1 cellular context compared by ENCODE assay signal in genomic region chr20:31496761-31497295, GRCh38.
TF ChIP-seq lines count a peak whose summit lies in the region.

No MANE protein-coding gene starts in this region.

TF ChIP-seq in HEK293, 187 proteins besides CTCF, POLR2A, EP300 and RAD21 (continued from another document):
- TF ChIP-seq HIC1 (tag by site-specific recombination; IDR thresholded peaks at IDR 0.05) (0 out of 2 replicates have a peak, but pooled peaks have one; percentile 24), ZBTB17 (tag by site-specific recombination; IDR thresholded peaks at IDR 0.05) (peak; percentile 100), ZNF548 (tag by site-specific recombination; IDR thresholded peaks at IDR 0.05) (no peak), ZNF510 (tag by site-specific recombination; IDR thresholded peaks at IDR 0.05; ENCODE audit: insufficient replicate concordance) (no peak), ZBTB49 (tag by site-specific recombination; IDR thresholded peaks at IDR 0.05; ENCODE audit: low read depth) (no peak), GFI1B (tag by site-specific recombination; IDR thresholded peaks at IDR 0.05) (no peak), ZNF658 (tag by site-specific recombination; IDR thresholded peaks at IDR 0.05) (no peak), ZNF366 (tag by site-specific recombination; conservative IDR thresholded peaks at IDR 0.05) (0 out of 2 replicates have a peak, but pooled peaks have one; percentile 11), ZNF138 (tag by site-specific recombination; IDR thresholded peaks at IDR 0.05; ENCODE audit: borderline replicate concordance) (no peak), GLIS1 (tag by site-specific recombination; IDR thresholded peaks at IDR 0.05) (peak; percentile 17; the same call in 1 of the 2 replicates), KLF16 (tag by site-specific recombination; IDR thresholded peaks at IDR 0.05) (no peak)
- TF ChIP-seq, protein P1, sequence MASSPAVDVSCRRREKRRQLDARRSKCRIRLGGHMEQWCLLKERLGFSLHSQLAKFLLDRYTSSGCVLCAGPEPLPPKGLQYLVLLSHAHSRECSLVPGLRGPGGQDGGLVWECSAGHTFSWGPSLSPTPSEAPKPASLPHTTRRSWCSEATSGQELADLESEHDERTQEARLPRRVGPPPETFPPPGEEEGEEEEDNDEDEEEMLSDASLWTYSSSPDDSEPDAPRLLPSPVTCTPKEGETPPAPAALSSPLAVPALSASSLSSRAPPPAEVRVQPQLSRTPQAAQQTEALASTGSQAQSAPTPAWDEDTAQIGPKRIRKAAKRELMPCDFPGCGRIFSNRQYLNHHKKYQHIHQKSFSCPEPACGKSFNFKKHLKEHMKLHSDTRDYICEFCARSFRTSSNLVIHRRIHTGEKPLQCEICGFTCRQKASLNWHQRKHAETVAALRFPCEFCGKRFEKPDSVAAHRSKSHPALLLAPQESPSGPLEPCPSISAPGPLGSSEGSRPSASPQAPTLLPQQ (tag by site-specific recombination; IDR thresholded peaks at IDR 0.05), result no peak
- TF ChIP-seq, protein P2, sequence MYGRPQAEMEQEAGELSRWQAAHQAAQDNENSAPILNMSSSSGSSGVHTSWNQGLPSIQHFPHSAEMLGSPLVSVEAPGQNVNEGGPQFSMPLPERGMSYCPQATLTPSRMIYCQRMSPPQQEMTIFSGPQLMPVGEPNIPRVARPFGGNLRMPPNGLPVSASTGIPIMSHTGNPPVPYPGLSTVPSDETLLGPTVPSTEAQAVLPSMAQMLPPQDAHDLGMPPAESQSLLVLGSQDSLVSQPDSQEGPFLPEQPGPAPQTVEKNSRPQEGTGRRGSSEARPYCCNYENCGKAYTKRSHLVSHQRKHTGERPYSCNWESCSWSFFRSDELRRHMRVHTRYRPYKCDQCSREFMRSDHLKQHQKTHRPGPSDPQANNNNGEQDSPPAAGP (tag by site-specific recombination; IDR thresholded peaks at IDR 0.05), result peak; percentile 83
- TF ChIP-seq, protein P3, sequence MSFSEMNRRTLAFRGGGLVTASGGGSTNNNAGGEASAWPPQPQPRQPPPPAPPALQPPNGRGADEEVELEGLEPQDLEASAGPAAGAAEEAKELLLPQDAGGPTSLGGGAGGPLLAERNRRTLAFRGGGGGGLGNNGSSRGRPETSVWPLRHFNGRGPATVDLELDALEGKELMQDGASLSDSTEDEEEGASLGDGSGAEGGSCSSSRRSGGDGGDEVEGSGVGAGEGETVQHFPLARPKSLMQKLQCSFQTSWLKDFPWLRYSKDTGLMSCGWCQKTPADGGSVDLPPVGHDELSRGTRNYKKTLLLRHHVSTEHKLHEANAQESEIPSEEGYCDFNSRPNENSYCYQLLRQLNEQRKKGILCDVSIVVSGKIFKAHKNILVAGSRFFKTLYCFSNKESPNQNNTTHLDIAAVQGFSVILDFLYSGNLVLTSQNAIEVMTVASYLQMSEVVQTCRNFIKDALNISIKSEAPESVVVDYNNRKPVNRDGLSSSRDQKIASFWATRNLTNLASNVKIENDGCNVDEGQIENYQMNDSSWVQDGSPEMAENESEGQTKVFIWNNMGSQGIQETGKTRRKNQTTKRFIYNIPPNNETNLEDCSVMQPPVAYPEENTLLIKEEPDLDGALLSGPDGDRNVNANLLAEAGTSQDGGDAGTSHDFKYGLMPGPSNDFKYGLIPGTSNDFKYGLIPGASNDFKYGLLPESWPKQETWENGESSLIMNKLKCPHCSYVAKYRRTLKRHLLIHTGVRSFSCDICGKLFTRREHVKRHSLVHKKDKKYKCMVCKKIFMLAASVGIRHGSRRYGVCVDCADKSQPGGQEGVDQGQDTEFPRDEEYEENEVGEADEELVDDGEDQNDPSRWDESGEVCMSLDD (tag by site-specific recombination; IDR thresholded peaks at IDR 0.05), result no peak
